In genomic region chr3:124995460-124995994, GRCh38 we compare ENCODE assay signal across 8 cellular contexts.
DNase-seq lines count a peak whose midpoint lies in the region; ATAC-seq and TF ChIP-seq lines count a peak whose summit lies in the region.

No MANE protein-coding gene starts in this region.

- H3K27ac Mint-ChIP-seq in CD8-positive, alpha-beta memory T cell: peak overlapping the region in 5 of 8 donors; percentile 25 to 92 (median 38)

- peak; percentile 78 for TF ChIP-seq CTCF in OCI-LY7 (conservative IDR thresholded peaks at IDR 0.05; ENCODE audit: low read length)
- TF ChIP-seq CTCF in foreskin keratinocyte (conservative IDR thresholded peaks at IDR 0.05): peak; percentile 80
- peak; percentile 32 to 64 (median 38) for TF ChIP-seq CTCF in vagina (IDR thresholded peaks at IDR 0.05)

- H3K27me3 ChIP-seq in CD8-positive, alpha-beta memory T cell (ENCODE audit: insufficient read depth, low read length, poor library complexity, severe bottlenecking): no peaks in the 10 kb centered on the region
- H3K27me3 ChIP-seq in foreskin keratinocyte: no peaks in the 10 kb centered on the region
- H3K27me3 ChIP-seq in vagina: no peaks in the 10 kb centered on the region

- no peak overlapping the region for H3K4me2 ChIP-seq in OCI-LY7 (ENCODE audit: low read length)

- H2AFZ ChIP-seq in OCI-LY7 (ENCODE audit: low read length): no peak overlapping the region

- no peaks in the 10 kb centered on the region for H3K9me3 Mint-ChIP-seq in CD8-positive, alpha-beta memory T cell

- H4K20me1 ChIP-seq in OCI-LY7 (ENCODE audit: insufficient read depth, low read length): no peaks in the 10 kb centered on the region

- H3K36me3 Mint-ChIP-seq in CD8-positive, alpha-beta memory T cell: peaks cover 3 to 96% (median 22%) of the 10 kb centered on the region in 3 donors

- peaks cover 43% of the 10 kb centered on the region for H3K36me3 ChIP-seq in CD8-positive, alpha-beta memory T cell (ENCODE audit: insufficient read depth, low read length)
- no peaks in the 10 kb centered on the region for H3K36me3 ChIP-seq in OCI-LY7 (ENCODE audit: insufficient read depth, low read length)
- H3K36me3 ChIP-seq in vagina: peaks cover 0 to 39% of the 10 kb centered on the region in 2 donors

- no peak overlapping the region for H3K4me3 ChIP-seq in CD8-positive, alpha-beta memory T cell (ENCODE audit: low read length)
- no peak overlapping the region for H3K4me3 ChIP-seq in OCI-LY7 (ENCODE audit: low read depth, low read length, poor library complexity, severe bottlenecking)
- no peak overlapping the region for H3K4me3 ChIP-seq in vagina

- no peak for TF ChIP-seq POLR2A in vagina (IDR thresholded peaks at IDR 0.05)

- H3K27me3 Mint-ChIP-seq in CD8-positive, alpha-beta memory T cell: peaks cover 0 to 1% of the 10 kb centered on the region in 2 donors

- H3K9me3 ChIP-seq in CD8-positive, alpha-beta memory T cell (ENCODE audit: low read length): no peaks in the 10 kb centered on the region
- H3K9me3 ChIP-seq in OCI-LY7 (ENCODE audit: low read length): no peaks in the 10 kb centered on the region
- no peaks in the 10 kb centered on the region for H3K9me3 ChIP-seq in vagina

- peaks cover 4% of the 10 kb centered on the region for H3K4me1 ChIP-seq in CD8-positive, alpha-beta memory T cell (ENCODE audit: insufficient read depth, low read length)
- H3K4me1 ChIP-seq in OCI-LY7 (ENCODE audit: insufficient read depth, low read length, poor library complexity, severe bottlenecking) (no peaks in the 10 kb centered on the region), foreskin keratinocyte (no peaks in the 10 kb centered on the region), vagina (peaks cover 22% of the 10 kb centered on the region)

- DNase-seq in CD8-positive, alpha-beta memory T cell: peak; percentile 8 to 59 (median 34)
- DNase-seq in HCEC 1CT (peak; percentile 34), OCI-LY7 (ENCODE audit: low spot score) (peak; percentile 42), foreskin keratinocyte (peak in 1 of 2 donors; percentile 19), occipital lobe (lab: John Stamatoyannopoulos, UW) (peak; percentile 69), vagina (ENCODE audit: extremely low spot score in 2 of 2) (no peak)
- peak; percentile 19 for DNase-seq in activated effector memory CD4-positive, alpha-beta T cell treated with Interleukin-2 at 50 U/mL for 16 hours

- H3K27ac ChIP-seq in CD8-positive, alpha-beta memory T cell (ENCODE audit: low read depth, low read length): no peak overlapping the region
- H3K27ac ChIP-seq in OCI-LY7 (ENCODE audit: low read depth, low read length, poor library complexity, severe bottlenecking) (no peak overlapping the region), foreskin keratinocyte (no peak overlapping the region), vagina (peak overlapping the region; percentile 49)

- CTCF ChIA-PET in CD8-positive, alpha-beta memory T cell (lab: Charles Lee): interaction anchor here (0.7 to 4.5 kb wide), 14 partner anchors 8 to 444 kb away, joined by 3 to 23 read pairs (median 4); partner anchors contain the start of gene ZNF148
- CTCF ChIA-PET in OCI-LY7 (lab: Charles Lee; ENCODE audit: unreplicated experiment): interaction anchor here (0.7 kb wide), 1 partner anchor 440 kb away, joined by 3 read pairs; no protein-coding TSS in a partner anchor

- no TSS peak for BruUV-seq in OCI-LY7 (replicated peaks; lab: Mats Ljungman, UMichigan)

- H3K9me2 ChIP-seq in OCI-LY7 (ENCODE audit: insufficient read depth, low read length): no peaks in the 10 kb centered on the region

- POLR2A ChIA-PET in CD8-positive, alpha-beta memory T cell (lab: Charles Lee): interaction anchor here (0.7 kb wide), 1 partner anchor 590 kb away, joined by 3 read pairs; no protein-coding TSS in a partner anchor
- POLR2A ChIA-PET in OCI-LY7 (lab: Charles Lee): interaction anchor here (1.1 kb wide), 1 partner anchor 23 kb away, joined by 4 read pairs; no protein-coding TSS in a partner anchor

- ATAC-seq in foreskin keratinocyte (peak; percentile 48), GM21723 (IDR thresholded peaks at IDR 0.05; ENCODE audit: unreplicated experiment) (no peak)

- intact Hi-C loops in OCI-LY7 (cut with micrococcal nuclease; ENCODE audit: unreplicated experiment) (loop anchor here (1.0 kb wide), 1 partner anchor 442 kb away; no protein-coding TSS in a partner anchor), vagina (cut with DNase I) (loop anchor here (5.0 to 10.0 kb wide), 2 partner anchors 169 to 442 kb away; no protein-coding TSS in a partner anchor)

- no peaks in the 10 kb centered on the region for H3K79me2 ChIP-seq in OCI-LY7 (ENCODE audit: insufficient read depth, low read depth, low read length)

- peaks cover 0 to 7% (median 6%) of the 10 kb centered on the region in 3 donors for H3K4me1 Mint-ChIP-seq in CD8-positive, alpha-beta memory T cell

- H3K4me3 Mint-ChIP-seq in CD8-positive, alpha-beta memory T cell: no peak overlapping the region

Comparison
In these comparisons a context has a peak if more than half of its experiments do, and no peak if none do; other contexts are left out.
1. DNase-seq: peak in CD8-positive, alpha-beta memory T cell (5 of 5), HCEC 1CT (single experiment), OCI-LY7 (single experiment), activated effector memory CD4-positive, alpha-beta T cell treated with Interleukin-2 at 50 U/mL for 16 hours (single experiment) and occipital lobe (single experiment); none in vagina (0 of 2).
2. Peak in every context shown above with its lines, with median percentiles within 50 percentile points of each other: CTCF ChIP-seq.